In genomic region chr4:48033825-48034413, GRCh38 we compare ENCODE assay signal across 8 cellular contexts. TPM values are rescaled to one million over a fixed set of nuclear protein-coding genes. Genes with fewer than 3 reads are reported as not detected.
DNase-seq lines count a peak whose midpoint lies in the region; ATAC-seq and TF ChIP-seq lines count a peak whose summit lies in the region.

No MANE protein-coding gene starts in this region.

- H4K5ac ChIP-seq in IMR-90 (ENCODE audit: low read depth, low read length) = no peak overlapping the region

- intact Hi-C loops in IMR-90 (cut with micrococcal nuclease) = no loop called here
- intact Hi-C loops in activated B cell treated with CpG ODN at 0.5 μM for 24 hours (cut with micrococcal nuclease) = loop anchor here (1.0 to 2.0 kb wide), 3 partner anchors 13 to 53 kb away; partner anchors contain the start of genes CNGA1 and NIPAL1
- intact Hi-C loops in posterior cingulate gyrus (cut with DNase I) = no loop called here
- intact Hi-C loops in left ventricle myocardium superior (cut with micrococcal nuclease) = no loop called here

- dilution Hi-C loops in IMR-90 (cut with HindIII; ENCODE audit: low sequenced_read_pairs, unreplicated experiment) = no loop called here

- peak; percentile 27 to 38 for DNase-seq in activated CD8-positive, alpha-beta memory T cell treated with anti-CD3 and anti-CD28 coated beads for 1 hour (ENCODE audit: extremely low read depth in 1 of 2, low read depth in 1 of 2)
- no peak for DNase-seq in activated CD8-positive, alpha-beta memory T cell treated with anti-CD3 and anti-CD28 coated beads, Interleukin-2, amount 50 U/mL, for 48 hours
- DNase-seq in IMR-90 (peak; percentile 3), activated B cell treated with CpG ODN at 0.5 μM for 24 hours (no peak), choroid plexus epithelial cell (ENCODE audit: low read depth) (peak; percentile 62), posterior cingulate gyrus (no peak), left ventricle myocardium superior (no peak)

- H3K27me3 ChIP-seq in IMR-90 (ENCODE audit: control insufficient read depth, insufficient read depth, low read length) (no peaks in the 10 kb centered on the region), parathyroid adenoma (ENCODE audit: control insufficient read depth, insufficient read depth, low read length) (no peaks in the 10 kb centered on the region)

- H3K27ac ChIP-seq in IMR-90 (ENCODE audit: insufficient read depth, low read length) = no peak overlapping the region
- H3K27ac ChIP-seq in parathyroid adenoma = no peak overlapping the region

- CTCF ChIA-PET in IMR-90 (lab: Yijun Ruan, JAX) = interaction anchor here (0.6 to 1.5 kb wide), 7 partner anchors 9 to 1539 kb away, joined by 3 to 4 read pairs (median 3); no protein-coding TSS in a partner anchor
- CTCF ChIA-PET in activated B cell treated with CpG ODN at 0.5 μM for 24 hours (lab: Charles Lee) = interaction anchor here (0.7 to 5.3 kb wide), 14 partner anchors 10 to 105 kb away, joined by 3 to 90 read pairs (median 4); no protein-coding TSS in a partner anchor

- H3K4me3 ChIP-seq in IMR-90 (ENCODE audit: insufficient read depth, low read depth, low read length) (no peak overlapping the region), choroid plexus epithelial cell (ENCODE audit: low read depth, low read length) (no peak overlapping the region), parathyroid adenoma (ENCODE audit: low read depth, low read length) (no peak overlapping the region)

- POLR2A ChIA-PET in IMR-90 (lab: Charles Lee; ENCODE audit: unreplicated experiment) (no interaction called here), activated B cell treated with CpG ODN at 0.5 μM for 24 hours (lab: Charles Lee) (interaction anchor here (1.9 kb wide), 1 partner anchor 13 kb away, joined by 17 read pairs; no protein-coding TSS in a partner anchor)

- H3K79me1 ChIP-seq in IMR-90 (ENCODE audit: low read depth in 1 of 2, low read length in 2 of 2) = no peaks in the 10 kb centered on the region

- peak; percentile 35 for TF ChIP-seq CTCF in IMR-90 (conservative IDR thresholded peaks at IDR 0.05; ENCODE audit: low read depth, low read length)
- TF ChIP-seq CTCF in activated B cell treated with CpG ODN at 0.5 μM for 24 hours (IDR thresholded peaks at IDR 0.05) = peak; percentile 23
- TF ChIP-seq CTCF in choroid plexus epithelial cell (conservative IDR thresholded peaks at IDR 0.05; ENCODE audit: low read depth, low read length) = peak; percentile 74
- peak; percentile 46 for TF ChIP-seq CTCF in parathyroid adenoma (IDR thresholded peaks at IDR 0.05)

- no peak overlapping the region for H4K8ac ChIP-seq in IMR-90 (ENCODE audit: low read depth in 2 of 2, low read length in 2 of 2)

- no peaks in the 10 kb centered on the region for H3K9me1 ChIP-seq in IMR-90 (ENCODE audit: insufficient read depth, low read length)

- H3K56ac ChIP-seq in IMR-90 (ENCODE audit: extremely low read depth, insufficient read depth, low read length) = no peak overlapping the region

- H4K91ac ChIP-seq in IMR-90 (ENCODE audit: insufficient read depth, low read depth, low read length) = no peak overlapping the region

- no peaks in the 10 kb centered on the region for H3K36me3 Mint-ChIP-seq in activated B cell treated with CpG ODN at 0.5 μM for 24 hours (ENCODE audit: low read depth)

- no peak overlapping the region for H3K23ac ChIP-seq in IMR-90 (ENCODE audit: low read depth, low read length)

- H2AFZ ChIP-seq in IMR-90 (replicated peaks; ENCODE audit: low read length, poor library complexity) (no peak overlapping the region), parathyroid adenoma (no peak overlapping the region)

- no peaks in the 10 kb centered on the region for H3K79me2 ChIP-seq in parathyroid adenoma

- no peak for ATAC-seq in IMR-90 (ENCODE audit: low read depth)
- ATAC-seq in activated B cell treated with CpG ODN at 0.5 μM for 24 hours (ENCODE audit: low read depth) = peak; percentile 69
- ATAC-seq in left ventricle myocardium superior = no peak

- no peak overlapping the region for H3K4me2 ChIP-seq in IMR-90 (ENCODE audit: low read depth, low read length)
- no peak overlapping the region for H3K4me2 ChIP-seq in parathyroid adenoma (ENCODE audit: low read length)

- no peak overlapping the region for H2AK9ac ChIP-seq in IMR-90 (replicated peaks; ENCODE audit: low read depth, low read length, poor library complexity)

- no peaks in the 10 kb centered on the region for H3K4me1 ChIP-seq in IMR-90 (ENCODE audit: control insufficient read depth, insufficient read depth, low read length)
- H3K4me1 ChIP-seq in parathyroid adenoma = no peaks in the 10 kb centered on the region

- in situ Hi-C loops in IMR-90 (cut with MboI; ENCODE audit: low sequenced_read_pairs) = no loop called here

- H3K4me1 Mint-ChIP-seq in activated B cell treated with CpG ODN at 0.5 μM for 24 hours = peaks cover 46% of the 10 kb centered on the region

- H3K9ac ChIP-seq in IMR-90 (ENCODE audit: low read depth, low read length) (no peak overlapping the region), parathyroid adenoma (no peak overlapping the region)

- H3K36me3 ChIP-seq in IMR-90 (ENCODE audit: control insufficient read depth, insufficient read depth, low read length) = no peaks in the 10 kb centered on the region
- H3K36me3 ChIP-seq in parathyroid adenoma (ENCODE audit: control insufficient read depth, insufficient read depth, low read length) = no peaks in the 10 kb centered on the region

- H2BK5ac ChIP-seq in IMR-90 (ENCODE audit: low read depth, low read length, poor library complexity, severe bottlenecking) = no peak overlapping the region

- H3K4me3 Mint-ChIP-seq in activated B cell treated with CpG ODN at 0.5 μM for 24 hours = no peak overlapping the region

- no TSS peak for BruUV-seq in IMR-90 (replicated peaks; lab: Mats Ljungman, UMichigan)

- no peak overlapping the region for H3K18ac ChIP-seq in IMR-90 (ENCODE audit: low read depth, low read length)

- 0 out of 2 replicates have a peak, but pooled peaks have one; percentile 12 for TF ChIP-seq RAD21 in IMR-90 (IDR thresholded peaks at IDR 0.05; ENCODE audit: low read length)

- peak overlapping the region; percentile 36 for H3K27ac Mint-ChIP-seq in activated B cell treated with CpG ODN at 0.5 μM for 24 hours

- no peaks in the 10 kb centered on the region for H3K9me3 Mint-ChIP-seq in activated B cell treated with CpG ODN at 0.5 μM for 24 hours

- no peak overlapping the region for H2AK5ac ChIP-seq in IMR-90 (ENCODE audit: low read depth, low read length)

- H2BK120ac ChIP-seq in IMR-90 (ENCODE audit: low read depth, low read length) = no peak overlapping the region

- no CpG with 5 or more reads among the region's 1 CpG for WGBS in IMR-90 (ENCODE audit: extremely low coverage in 2 of 2, insufficient read length in 1 of 2), 2 experiments

- H3K4ac ChIP-seq in IMR-90 (ENCODE audit: low read depth, low read length) = no peak overlapping the region

- H2BK20ac ChIP-seq in IMR-90 (ENCODE audit: low read depth, low read length) = no peak overlapping the region

- H2BK15ac ChIP-seq in IMR-90 (ENCODE audit: low read depth, low read length) = no peak overlapping the region

- H4K20me1 ChIP-seq in IMR-90 (ENCODE audit: insufficient read depth, low read length) = no peaks in the 10 kb centered on the region

- H3K14ac ChIP-seq in IMR-90 (replicated peaks; ENCODE audit: low read depth, low read length) = no peak overlapping the region

- TF ChIP-seq POLR2A in IMR-90 (IDR thresholded peaks at IDR 0.05; ENCODE audit: low read depth, low read length) = no peak

- H3K9me3 ChIP-seq in IMR-90 (ENCODE audit: control insufficient read depth, insufficient read depth, low read length) (no peaks in the 10 kb centered on the region), parathyroid adenoma (ENCODE audit: control insufficient read depth, low read length) (no peaks in the 10 kb centered on the region)

- peaks cover 2% of the 10 kb centered on the region for H3K27me3 Mint-ChIP-seq in activated B cell treated with CpG ODN at 0.5 μM for 24 hours

TF ChIP-seq in IMR-90, 13 proteins besides CTCF, POLR2A, EP300 and RAD21:
- peak; percentile 23; the same call in 1 of the 2 replicates for TF ChIP-seq SMC3 (IDR thresholded peaks at IDR 0.05; ENCODE audit: low read depth, low read length)
- TF ChIP-seq FOS (IDR thresholded peaks at IDR 0.05; ENCODE audit: low read depth, low read length) = no peak

RNA-seq across cellular contexts. Expression of gene NIPAL1, which starts 17.3 kb away (rescaled TPM):
- 1.1 TPM in 2 replicates for total RNA-seq in IMR-90 (2012; rRNA removed)
- polyA plus RNA-seq in IMR-90 (2012; rRNA removed) = 0.89 and 0.93 TPM in 2 replicates
- 0.38 and 0.83 TPM in 2 replicates for polyA plus RNA-seq in IMR-90 (2012; cell fraction: cytosol; rRNA removed)
- polyA plus RNA-seq in IMR-90 (2012; cell fraction: nucleus; rRNA removed; ENCODE audit: low replicate concordance) = 0.35 and 0.53 TPM in 2 replicates
- 0.69 and 0.73 TPM in 2 replicates for total RNA-seq in activated B cell treated with CpG ODN at 0.5 μM for 24 hours
- 0.07 TPM for total RNA-seq in left ventricle myocardium superior

RNA-seq across cellular contexts. Expression of gene CNGA1, which starts 17.4 kb away (rescaled TPM):
- total RNA-seq in IMR-90 (2012; rRNA removed) = not detected in 2 replicates
- polyA plus RNA-seq in IMR-90 (2012; rRNA removed) = not detected in 2 replicates
- polyA plus RNA-seq in IMR-90 (2012; cell fraction: cytosol; rRNA removed) = not detected in 2 replicates
- not detected in 2 replicates for polyA plus RNA-seq in IMR-90 (2012; cell fraction: nucleus; rRNA removed; ENCODE audit: low replicate concordance)
- total RNA-seq in activated B cell treated with CpG ODN at 0.5 μM for 24 hours = not detected in 2 replicates
- not detected for total RNA-seq in left ventricle myocardium superior

Comparison
In these comparisons a context has a peak if more than half of its experiments do, and no peak if none do; other contexts are left out.
1. DNase-seq: peak in activated CD8-positive, alpha-beta memory T cell treated with anti-CD3 and anti-CD28 coated beads for 1 hour (2 of 2), IMR-90 (single experiment) and choroid plexus epithelial cell (single experiment); none in activated CD8-positive, alpha-beta memory T cell treated with anti-CD3 and anti-CD28 coated beads, Interleukin-2, amount 50 U/mL, for 48 hours (single experiment), activated B cell treated with CpG ODN at 0.5 μM for 24 hours (single experiment), posterior cingulate gyrus (0 of 10) and left ventricle myocardium superior (single experiment).
2. CTCF ChIP-seq: peak in every context shown above with its lines; median percentile 74 in choroid plexus epithelial cell; 46 in parathyroid adenoma; 35 in IMR-90; 23 in activated B cell treated with CpG ODN at 0.5 μM for 24 hours.